In genomic region chr2:202871161-202872141, GRCh38 we compare ENCODE assay signal across 1 cellular context.
TF ChIP-seq lines count a peak whose summit lies in the region.

TSS of gene ICA1L (minus strand) at chr2:202871766. CDS start at chr2:202829009, 42,757 bp downstream.

TF ChIP-seq in K562, 482 proteins besides CTCF, POLR2A, EP300 and RAD21 (continued from another document and continues in another):
- peak; percentile 27; the same call in 1 of the 2 replicates for TF ChIP-seq ZBTB40 (IDR thresholded peaks at IDR 0.05)
- TF ChIP-seq ZBTB40 (CRISPR knock-in tag; IDR thresholded peaks at IDR 0.05), result no peak
- TF ChIP-seq ELF1 (tag; IDR thresholded peaks at IDR 0.05), result no peak; the same call in 1 of the 2 replicates
- no peak for TF ChIP-seq ZBTB9 (CRISPR knock-in tag; IDR thresholded peaks at IDR 0.05)
- peak; percentile 8 for TF ChIP-seq HMGN3 (IDR thresholded peaks at IDR 0.05; ENCODE audit: borderline replicate concordance, extremely low read depth, insufficient read length, low read depth, low read length)
- TF ChIP-seq JUNB (CRISPR knock-in tag; conservative IDR thresholded peaks at IDR 0.05), result no peak
- TF ChIP-seq SMC3 (conservative IDR thresholded peaks at IDR 0.05; ENCODE audit: insufficient read depth, low read depth, low read length), result no peak
- no peak for TF ChIP-seq CBFA2T2 (conservative IDR thresholded peaks at IDR 0.05)
- no peak for TF ChIP-seq DLX4 (CRISPR knock-in tag; IDR thresholded peaks at IDR 0.05)
- peak; percentile 50 to 57; a peak in 3 of 4 replicates for TF ChIP-seq MAZ (CRISPR knock-in tag; conservative IDR thresholded peaks at IDR 0.05 in 1 of 2, IDR thresholded peaks at IDR 0.05 in 1 of 2)
- TF ChIP-seq ZKSCAN8 (CRISPR knock-in tag; IDR thresholded peaks at IDR 0.05), result no peak
- no peak for TF ChIP-seq HOXB6 (CRISPR knock-in tag; IDR thresholded peaks at IDR 0.05; ENCODE audit: borderline replicate concordance)
- no peak for TF ChIP-seq BRF2 (IDR thresholded peaks at IDR 0.05; ENCODE audit: borderline replicate concordance, insufficient read depth, insufficient read length)
- TF ChIP-seq MCM5 (IDR thresholded peaks at IDR 0.05; ENCODE audit: low read depth), result no peak
- no peak for TF ChIP-seq ZNF184 (CRISPR knock-in tag; IDR thresholded peaks at IDR 0.05)
- no peak for TF ChIP-seq PHF21A (IDR thresholded peaks at IDR 0.05; ENCODE audit: borderline replicate concordance, low read depth)
- TF ChIP-seq MEF2A (IDR thresholded peaks at IDR 0.05; ENCODE audit: control insufficient read depth, low read depth, low read length), result no peak
- no peak for TF ChIP-seq WHSC1 (IDR thresholded peaks at IDR 0.05; ENCODE audit: low read length)
- TF ChIP-seq BRCA1 (IDR thresholded peaks at IDR 0.05), result no peak
- TF ChIP-seq BRCA1 (CRISPR knock-in tag; IDR thresholded peaks at IDR 0.05), result no peak
- no peak for TF ChIP-seq ZNF780A (CRISPR knock-in tag; IDR thresholded peaks at IDR 0.05)
- no peak for TF ChIP-seq ZBTB12 (CRISPR knock-in tag; IDR thresholded peaks at IDR 0.05)
- TF ChIP-seq ZNF668 (CRISPR knock-in tag; IDR thresholded peaks at IDR 0.05), result no peak
- TF ChIP-seq STAT5B (CRISPR knock-in tag; IDR thresholded peaks at IDR 0.05), result no peak
- TF ChIP-seq SMAD4 (CRISPR knock-in tag; conservative IDR thresholded peaks at IDR 0.05), result no peak; the same call in 1 of the 2 replicates
- TF ChIP-seq ZNF696 (CRISPR knock-in tag; conservative IDR thresholded peaks at IDR 0.05), result no peak
- no peak for TF ChIP-seq BRF1 (IDR thresholded peaks at IDR 0.05; ENCODE audit: borderline replicate concordance, extremely low read depth, insufficient read length)
- peak; percentile 36 for TF ChIP-seq SAP30 (IDR thresholded peaks at IDR 0.05; ENCODE audit: borderline replicate concordance, insufficient read depth, low read depth, low read length, poor library complexity, severe bottlenecking)
- TF ChIP-seq CCAR2 (IDR thresholded peaks at IDR 0.05; ENCODE audit: low read depth, low read length), result no peak
- no peak for TF ChIP-seq ZNF75A (CRISPR knock-in tag; IDR thresholded peaks at IDR 0.05)
- no peak for TF ChIP-seq MIER1 (IDR thresholded peaks at IDR 0.05; ENCODE audit: low read depth)
- TF ChIP-seq BHLHE40 (IDR thresholded peaks at IDR 0.05; ENCODE audit: low read length), result no peak
- no peak for TF ChIP-seq KDM4B (IDR thresholded peaks at IDR 0.05; ENCODE audit: borderline replicate concordance in 2 of 2, low read depth in 1 of 2)
- no peak for TF ChIP-seq PCBP1 (IDR thresholded peaks at IDR 0.05; ENCODE audit: low read depth, low read length, poor library complexity, severe bottlenecking)
- TF ChIP-seq ZNF431 (CRISPR knock-in tag; IDR thresholded peaks at IDR 0.05), result no peak
- TF ChIP-seq SAFB2 (IDR thresholded peaks at IDR 0.05; ENCODE audit: borderline replicate concordance, low read depth, low read length, severe bottlenecking), result no peak
- TF ChIP-seq ZNF609 (CRISPR knock-in tag; IDR thresholded peaks at IDR 0.05; ENCODE audit: borderline replicate concordance), result no peak
- TF ChIP-seq PTRF (tag; IDR thresholded peaks at IDR 0.05), result no peak
- no peak for TF ChIP-seq LARP7 (IDR thresholded peaks at IDR 0.05)
- TF ChIP-seq TCF7L2 (IDR thresholded peaks at IDR 0.05; ENCODE audit: low read depth, low read length), result no peak
- no peak for TF ChIP-seq ZNF217 (CRISPR knock-in tag; IDR thresholded peaks at IDR 0.05)
- no peak for TF ChIP-seq PBX2 (CRISPR knock-in tag; IDR thresholded peaks at IDR 0.05; ENCODE audit: low read depth)
- TF ChIP-seq PBX2 (tag; conservative IDR thresholded peaks at IDR 0.05; ENCODE audit: low read depth), result no peak
- TF ChIP-seq KLF6 (CRISPR knock-in tag; IDR thresholded peaks at IDR 0.05; ENCODE audit: borderline replicate concordance), result no peak
- no peak for TF ChIP-seq RUNX1 (IDR thresholded peaks at IDR 0.05; ENCODE audit: low read depth)
- TF ChIP-seq MCM2 (IDR thresholded peaks at IDR 0.05; ENCODE audit: low read depth), result no peak
- TF ChIP-seq ZNF253 (CRISPR knock-in tag; conservative IDR thresholded peaks at IDR 0.05), result no peak
- peak; percentile 45; the same call in 1 of the 2 replicates for TF ChIP-seq MTA3 (IDR thresholded peaks at IDR 0.05; ENCODE audit: borderline replicate concordance)
